Comparison of ENCODE assay signal across 8 cellular contexts in the genomic region with DNA sequence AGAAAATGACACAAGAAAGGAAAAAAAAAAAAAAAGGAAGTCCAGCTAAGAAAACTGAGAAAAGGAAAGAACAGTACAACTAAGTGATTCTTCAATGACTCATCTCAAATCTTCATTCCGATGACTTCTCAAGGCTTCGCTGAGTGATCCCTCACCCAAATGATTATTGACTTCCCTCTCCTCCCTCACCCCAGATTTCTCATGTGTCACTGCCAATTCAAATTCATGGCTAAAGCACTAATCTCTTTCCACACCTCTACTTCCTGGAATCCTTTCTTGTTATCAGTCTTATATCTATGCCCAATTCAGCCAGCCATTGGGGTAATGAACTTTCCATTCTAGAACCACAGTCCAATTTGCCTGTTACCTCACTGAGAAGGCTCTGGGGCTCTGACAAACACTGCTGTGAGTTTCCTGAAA.
DNase-seq lines count a peak whose midpoint lies in the region; ATAC-seq and TF ChIP-seq lines count a peak whose summit lies in the region.

No MANE protein-coding gene starts in this region.

- no peak overlapping the region for H3K27ac ChIP-seq in caudate nucleus (ENCODE audit: low read depth, low read length)

- POLR2A ChIA-PET in HEK293T (lab: Yijun Ruan, JAX): no interaction called here

- ATAC-seq in GM18508 (IDR thresholded peaks at IDR 0.05; ENCODE audit: insufficient read depth, unreplicated experiment) (peak; percentile 47), HG02623 (IDR thresholded peaks at IDR 0.05; ENCODE audit: unreplicated experiment) (peak; percentile 62)

- CTCF ChIA-PET in HEK293T (lab: Yijun Ruan, JAX): no interaction called here

- DNase-seq in NOMO-1 (lab: John Stamatoyannopoulos, UW; ENCODE audit: unreplicated experiment in 2 of 2) (peak; percentile 71 to 95), kidney tubule cell (ENCODE audit: low spot score) (peak; percentile 90), C1 segment of cervical spinal cord (lab: John Stamatoyannopoulos, UW) (no peak), caudate nucleus (lab: John Stamatoyannopoulos, UW) (no peak), HEK293T (ENCODE audit: extremely low spot score) (no peak), RPMI8226 (no peak)

TF ChIP-seq in HEK293T, 16 proteins besides CTCF, POLR2A, EP300 and RAD21:
- no peak for TF ChIP-seq FOXM1 (IDR thresholded peaks at IDR 0.05; ENCODE audit: borderline replicate concordance)

Comparison
In these comparisons a context has a peak if more than half of its experiments do, and no peak if none do; other contexts are left out.
1. DNase-seq: peak in NOMO-1 (2 of 2) and kidney tubule cell (single experiment); none in C1 segment of cervical spinal cord (0 of 14), caudate nucleus (0 of 61), HEK293T (single experiment) and RPMI8226 (single experiment).